1 cellular context compared by ENCODE assay signal in the genomic region with DNA sequence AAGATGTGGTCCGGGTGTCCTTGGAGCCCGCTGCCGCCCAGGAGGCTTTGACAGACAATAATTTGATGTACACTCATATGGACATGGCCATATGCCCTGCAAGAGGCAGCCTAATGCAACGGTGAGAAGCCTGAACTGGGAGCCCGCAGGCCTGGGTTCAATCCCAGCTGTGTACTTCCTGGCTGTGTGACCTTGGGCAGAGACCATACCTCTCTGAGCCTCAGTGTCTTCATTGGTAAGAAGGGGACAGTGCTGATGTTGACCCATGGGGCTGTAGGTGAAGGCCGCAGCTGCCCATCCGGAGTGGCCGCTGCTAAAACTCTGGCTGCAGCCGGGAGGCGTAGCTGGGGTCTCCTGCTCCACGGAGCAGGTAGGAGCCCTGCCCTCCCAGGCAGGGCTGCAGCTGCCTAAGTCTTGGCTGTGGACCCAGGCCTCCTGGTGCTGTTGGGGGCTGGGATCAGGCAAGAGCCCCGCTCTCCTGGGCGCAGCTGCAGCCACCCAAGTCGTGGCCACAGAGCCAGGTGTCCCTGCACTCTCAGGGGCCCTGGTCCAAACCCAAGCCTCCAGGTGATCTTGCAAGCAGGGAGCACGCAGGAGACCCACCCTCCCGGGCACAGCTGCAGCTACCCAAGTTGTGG.
A peak's percentile ranks its signal among the peaks of the same experiment; 100 is the strongest.
TF ChIP-seq lines count a peak whose summit lies in the region.

No MANE protein-coding gene starts in this region.

TF ChIP-seq in GM12878, 131 proteins besides CTCF, POLR2A, EP300 and RAD21:
- 0 out of 2 replicates have a peak, but pooled peaks have one; percentile 40 for TF ChIP-seq NFXL1 (IDR thresholded peaks at IDR 0.05; ENCODE audit: borderline replicate concordance)
- TF ChIP-seq LARP7 (IDR thresholded peaks at IDR 0.05), result no peak
- TF ChIP-seq, protein P1, sequence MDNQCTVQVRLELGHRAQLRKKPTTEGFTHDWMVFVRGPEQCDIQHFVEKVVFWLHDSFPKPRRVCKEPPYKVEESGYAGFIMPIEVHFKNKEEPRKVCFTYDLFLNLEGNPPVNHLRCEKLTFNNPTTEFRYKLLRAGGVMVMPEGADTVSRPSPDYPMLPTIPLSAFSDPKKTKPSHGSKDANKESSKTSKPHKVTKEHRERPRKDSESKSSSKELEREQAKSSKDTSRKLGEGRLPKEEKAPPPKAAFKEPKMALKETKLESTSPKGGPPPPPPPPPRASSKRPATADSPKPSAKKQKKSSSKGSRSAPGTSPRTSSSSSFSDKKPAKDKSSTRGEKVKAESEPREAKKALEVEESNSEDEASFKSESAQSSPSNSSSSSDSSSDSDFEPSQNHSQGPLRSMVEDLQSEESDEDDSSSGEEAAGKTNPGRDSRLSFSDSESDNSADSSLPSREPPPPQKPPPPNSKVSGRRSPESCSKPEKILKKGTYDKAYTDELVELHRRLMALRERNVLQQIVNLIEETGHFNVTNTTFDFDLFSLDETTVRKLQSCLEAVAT (IDR thresholded peaks at IDR 0.05), result no peak
- TF ChIP-seq SREBF2 (IDR thresholded peaks at IDR 0.05; ENCODE audit: low read length), result no peak
- 0 out of 2 replicates have a peak, but pooled peaks have one; percentile 17 for TF ChIP-seq SMARCA5 (IDR thresholded peaks at IDR 0.05)
